In genomic region chr16:19507882-19508281, GRCh38 we compare ENCODE assay signal across 13 cellular contexts. TPM values are rescaled to one million over a fixed set of nuclear protein-coding genes. Genes with fewer than 3 reads are reported as not detected.
DNase-seq lines count a peak whose midpoint lies in the region; ATAC-seq and TF ChIP-seq lines count a peak whose summit lies in the region.
"Had no signal": no experiment of that assay in that cellular context is flagged by ENCODE, and none has a peak within 500 bp of the region (broad histone marks: within the 10 kb centered on the region; RNA-seq: fewer than 3 reads in every experiment).

No MANE protein-coding gene starts in this region.

- H3K9ac ChIP-seq in Karpas-422 (ENCODE audit: low read length): no peak overlapping the region

- TF ChIP-seq CTCF in left lung (IDR thresholded peaks at IDR 0.05): no peak

- no peak overlapping the region for H3K4me3 Mint-ChIP-seq in activated naive CD4-positive, alpha-beta T cell treated with anti-CD3 and anti-CD28 coated beads, Interleukin-2, amount 10 ng/mL, durations not matched to agents 7 days and 5 days
- H3K4me3 Mint-ChIP-seq: B cell; CD4-positive, alpha-beta T cell; IgD-negative memory B cell had no signal

- H3K4me2 ChIP-seq in Karpas-422 (ENCODE audit: low read depth, low read length, poor library complexity, severe bottlenecking): no peak overlapping the region

- H3K9me3 ChIP-seq in Karpas-422 (ENCODE audit: low read length) (no peaks in the 10 kb centered on the region), left lung (no peaks in the 10 kb centered on the region)

- no peaks in the 10 kb centered on the region for H4K20me1 ChIP-seq in Karpas-422 (ENCODE audit: insufficient read depth, low read depth, low read length)

- no peaks in the 10 kb centered on the region for H3K9me2 ChIP-seq in Karpas-422 (replicated peaks; ENCODE audit: insufficient read depth, low read length)

- H3K4me3 ChIP-seq in Karpas-422 (ENCODE audit: low read length): no peak overlapping the region
- no peak overlapping the region for H3K4me3 ChIP-seq in left lung

- peaks cover 62% of the 10 kb centered on the region for H3K36me3 ChIP-seq in Karpas-422 (ENCODE audit: insufficient read depth, low read length)
- H3K36me3 ChIP-seq in left lung: peaks cover 0 to 78% of the 10 kb centered on the region in 2 donors

- H2AFZ ChIP-seq in Karpas-422 (ENCODE audit: low read length): no peak overlapping the region

- no peaks in the 10 kb centered on the region for H3K27me3 ChIP-seq in Karpas-422 (ENCODE audit: low read length)
- H3K27me3 ChIP-seq in left lung: no peaks in the 10 kb centered on the region

- H3K9me3 Mint-ChIP-seq in activated naive CD4-positive, alpha-beta T cell treated with anti-CD3 and anti-CD28 coated beads, Interleukin-2, amount 10 ng/mL, durations not matched to agents 7 days and 5 days: no peaks in the 10 kb centered on the region
- H3K9me3 Mint-ChIP-seq: CD4-positive, alpha-beta T cell; IgD-negative memory B cell had no signal

- in situ Hi-C loops in SK-MEL-5 (cut with HindIII; ENCODE audit: low pct_unique_long_range_greater_than_20kb, low sequenced_read_pairs): no loop called here

- DNase-seq in Karpas-422: peak; percentile 35
- DNase-seq in SK-MEL-5 (ENCODE audit: low read depth, low spot score): peak; percentile 43
- DNase-seq in left lung: no peak
- DNase-seq in sciatic nerve (ENCODE audit: low spot score): no peak
- DNase-seq in activated naive CD4-positive, alpha-beta T cell treated with anti-CD3 and anti-CD28 coated beads, Interleukin-2, amount 10 ng/mL, durations not matched to agents 7 days and 5 days: no peak
- DNase-seq in stimulated activated CD4-positive, alpha-beta T cell treated with anti-CD3 and anti-CD28 coated beads, Interleukin-4, amount 100 ng/mL, for 24 hours: no peak
- DNase-seq: C1 segment of cervical spinal cord; CD4-positive, alpha-beta T cell; DMS79; H7 had no signal

- H3K27me3 Mint-ChIP-seq in activated naive CD4-positive, alpha-beta T cell treated with anti-CD3 and anti-CD28 coated beads, Interleukin-2, amount 10 ng/mL, durations not matched to agents 7 days and 5 days: no peaks in the 10 kb centered on the region
- H3K27me3 Mint-ChIP-seq: B cell; CD4-positive, alpha-beta T cell; IgD-negative memory B cell had no signal

- H3K27ac ChIP-seq in Karpas-422 (ENCODE audit: low read length): no peak overlapping the region
- H3K27ac ChIP-seq in left lung: no peak overlapping the region

- no peaks in the 10 kb centered on the region for H3K4me1 Mint-ChIP-seq in activated naive CD4-positive, alpha-beta T cell treated with anti-CD3 and anti-CD28 coated beads, Interleukin-2, amount 10 ng/mL, durations not matched to agents 7 days and 5 days

- H3K36me3 Mint-ChIP-seq in activated naive CD4-positive, alpha-beta T cell treated with anti-CD3 and anti-CD28 coated beads, Interleukin-2, amount 10 ng/mL, durations not matched to agents 7 days and 5 days: peaks cover 40% of the 10 kb centered on the region

- peak; percentile 8 for ATAC-seq in left lung
- ATAC-seq in sciatic nerve: peak; percentile 71
- ATAC-seq in GM21423 (IDR thresholded peaks at IDR 0.05; ENCODE audit: unreplicated experiment): no peak

- no peaks in the 10 kb centered on the region for H3K4me1 ChIP-seq in Karpas-422 (ENCODE audit: low read length)
- H3K4me1 ChIP-seq in left lung: peaks cover 0 to 14% of the 10 kb centered on the region in 2 donors

- H3K79me2 ChIP-seq in Karpas-422 (ENCODE audit: low read length): peaks cover 31% of the 10 kb centered on the region

- intact Hi-C loops in left lung (cut with DNase I): no loop called here
- intact Hi-C loops in sciatic nerve (cut with DNase I): loop anchor here (10.0 kb wide), 1 partner anchor 423 kb away; no protein-coding TSS in a partner anchor

- no peak overlapping the region for H3K27ac Mint-ChIP-seq in activated naive CD4-positive, alpha-beta T cell treated with anti-CD3 and anti-CD28 coated beads, Interleukin-2, amount 10 ng/mL, durations not matched to agents 7 days and 5 days
- H3K27ac Mint-ChIP-seq: B cell; CD4-positive, alpha-beta T cell; IgD-negative memory B cell had no signal

- CTCF ChIA-PET in activated naive CD4-positive, alpha-beta T cell treated with anti-CD3 and anti-CD28 coated beads, Interleukin-2, amount 10 ng/mL, durations not matched to agents 7 days and 5 days (lab: Charles Lee): no interaction called here

RNA-seq across cellular contexts. Expression of gene GDE1, which starts 14.0 kb away (rescaled TPM):
- 38.0 and 40.6 TPM in 2 replicates for total RNA-seq in Karpas-422 (2014; rRNA removed; shearing (Covaris generic); ENCODE audit: low replicate concordance)
- 53.8 and 57.5 TPM in 2 replicates for total RNA-seq in SK-MEL-5 (2014; rRNA removed; shearing (Covaris generic))
- polyA plus RNA-seq in SK-MEL-5 (2015; cell fraction: cytosol; rRNA removed): 51.1 and 66.6 TPM in 2 replicates
- polyA plus RNA-seq in SK-MEL-5 (2015; cell fraction: nucleus; rRNA removed): 5.3 and 7.2 TPM in 2 replicates
- 100 to 1,000 TPM in 1 of 2 donors, 10 to 100 TPM in 1; 84.6 to 111 TPM for total RNA-seq in left lung
- 43.2 TPM for total RNA-seq in sciatic nerve

RNA-seq across cellular contexts. Expression of gene CCP110, which starts 15.9 kb away (rescaled TPM):
- 16.0 and 30.1 TPM in 2 replicates for total RNA-seq in Karpas-422 (2014; rRNA removed; shearing (Covaris generic); ENCODE audit: low replicate concordance)
- total RNA-seq in SK-MEL-5 (2014; rRNA removed; shearing (Covaris generic)): 5.5 and 6.4 TPM in 2 replicates
- polyA plus RNA-seq in SK-MEL-5 (2015; cell fraction: cytosol; rRNA removed): 7.2 and 9.6 TPM in 2 replicates
- 16.6 and 20.4 TPM in 2 replicates for polyA plus RNA-seq in SK-MEL-5 (2015; cell fraction: nucleus; rRNA removed)
- total RNA-seq in left lung (10 to 100 TPM; 22.3 to 23.6 TPM), sciatic nerve (32.3 TPM)

RNA-seq across cellular contexts. Expression of gene VPS35L, which starts 47.6 kb away (rescaled TPM):
- 4.7 and 6.6 TPM in 2 replicates for total RNA-seq in Karpas-422 (2014; rRNA removed; shearing (Covaris generic); ENCODE audit: low replicate concordance)
- total RNA-seq in SK-MEL-5 (2014; rRNA removed; shearing (Covaris generic)): 22.7 and 27.8 TPM in 2 replicates
- polyA plus RNA-seq in SK-MEL-5 (2015; cell fraction: cytosol; rRNA removed): 40.6 and 47.8 TPM in 2 replicates
- 41.3 and 48.1 TPM in 2 replicates for polyA plus RNA-seq in SK-MEL-5 (2015; cell fraction: nucleus; rRNA removed)
- total RNA-seq in left lung (10 to 100 TPM; 57.3 to 70.2 TPM), sciatic nerve (61.4 TPM)

Comparison
In these comparisons a context has a peak if more than half of its experiments do, and no peak if none do; other contexts are left out.
1. DNase-seq: peak in Karpas-422 (single experiment) and SK-MEL-5 (single experiment); none in left lung (0 of 2), sciatic nerve (single experiment), activated naive CD4-positive, alpha-beta T cell treated with anti-CD3 and anti-CD28 coated beads, Interleukin-2, amount 10 ng/mL, durations not matched to agents 7 days and 5 days (single experiment) and stimulated activated CD4-positive, alpha-beta T cell treated with anti-CD3 and anti-CD28 coated beads, Interleukin-4, amount 100 ng/mL, for 24 hours (single experiment).